In the genomic region with DNA sequence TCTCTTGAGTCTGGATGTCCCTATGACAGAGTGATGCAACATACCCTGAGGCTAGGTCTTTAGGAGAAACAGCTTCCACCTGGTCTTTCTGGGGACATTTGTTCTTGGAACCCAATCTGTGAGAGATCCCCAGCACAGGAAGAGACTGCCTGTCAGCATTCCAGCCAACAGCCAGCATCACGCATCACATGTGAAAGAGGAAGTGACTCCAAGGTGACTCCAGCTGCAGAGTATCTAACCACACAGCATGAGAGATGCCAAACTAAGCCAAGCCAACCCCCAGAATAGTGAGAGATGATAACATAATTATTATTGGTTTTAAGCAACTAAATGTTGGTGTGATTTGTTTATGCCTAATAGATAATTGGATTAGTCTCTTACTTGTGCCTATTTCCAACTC, we compare ENCODE assay signal across 3 cellular contexts.
A peak's percentile ranks its signal among the peaks of the same experiment; 100 is the strongest.
TF ChIP-seq lines count a peak whose summit lies in the region.

No MANE protein-coding gene starts in this region.

TF ChIP-seq in IMR-90, 13 proteins besides CTCF, POLR2A, EP300 and RAD21:
- peak; percentile 80 for TF ChIP-seq USF2 (IDR thresholded peaks at IDR 0.05; ENCODE audit: low read depth, low read length)
- no peak for TF ChIP-seq SMC3 (IDR thresholded peaks at IDR 0.05; ENCODE audit: low read depth, low read length)
- peak; percentile 32; the same call in 1 of the 2 replicates for TF ChIP-seq MAFK (IDR thresholded peaks at IDR 0.05; ENCODE audit: low read depth, low read length)
- peak; percentile 52; the same call in 1 of the 2 replicates for TF ChIP-seq CEBPB (IDR thresholded peaks at IDR 0.05; ENCODE audit: low read depth, low read length)
- TF ChIP-seq RCOR1 (IDR thresholded peaks at IDR 0.05; ENCODE audit: insufficient replicate concordance, low read length): no peak
- 0 out of 2 replicates have a peak, but pooled peaks have one; percentile 37 for TF ChIP-seq BHLHE40 (IDR thresholded peaks at IDR 0.05; ENCODE audit: low read depth, low read length)

TF ChIP-seq in endothelial cell of umbilical vein, 7 proteins besides CTCF, POLR2A, EP300 and RAD21:
- TF ChIP-seq FOS (IDR thresholded peaks at IDR 0.05; ENCODE audit: borderline replicate concordance, insufficient read depth, low read length) (peak; percentile 55), GATA2 (IDR thresholded peaks at IDR 0.05; ENCODE audit: insufficient read depth, insufficient read length, low read depth, low read length) (no peak), POLR2AphosphoS5 (IDR thresholded peaks at IDR 0.05; ENCODE audit: insufficient read depth, low read depth, low read length) (no peak), MYC (IDR thresholded peaks at IDR 0.05; ENCODE audit: low read depth, low read length) (no peak), JUN (IDR thresholded peaks at IDR 0.05; ENCODE audit: borderline replicate concordance, insufficient read depth, insufficient read length, low read depth) (peak; percentile 22), EZH2 (IDR thresholded peaks at IDR 0.05; ENCODE audit: borderline replicate concordance, low read depth, low read length, severe bottlenecking) (no peak)

TF ChIP-seq in GM23338, 12 proteins besides CTCF, POLR2A, EP300 and RAD21:
- TF ChIP-seq STAT1 (IDR thresholded peaks at IDR 0.05; ENCODE audit: unreplicated experiment) (no peak), EZH2phosphoT487 (IDR thresholded peaks at IDR 0.05; ENCODE audit: unreplicated experiment) (no peak), POLR2AphosphoS5 (IDR thresholded peaks at IDR 0.05; ENCODE audit: low read depth) (no peak), JUNB (IDR thresholded peaks at IDR 0.05; ENCODE audit: unreplicated experiment) (no peak), EZH2 (IDR thresholded peaks at IDR 0.05; ENCODE audit: low read depth, unreplicated experiment) (no peak), ZNF114 (CRISPR knock-in tag; IDR thresholded peaks at IDR 0.05) (no peak), ETS1 (IDR thresholded peaks at IDR 0.05) (no peak), CREB1 (CRISPR knock-in tag; IDR thresholded peaks at IDR 0.05; ENCODE audit: low read depth) (no peak), ZNF331 (CRISPR knock-in tag; IDR thresholded peaks at IDR 0.05; ENCODE audit: low read depth) (no peak), ZNF462 (CRISPR knock-in tag; IDR thresholded peaks at IDR 0.05) (no peak), NANOG (IDR thresholded peaks at IDR 0.05; ENCODE audit: borderline replicate concordance) (no peak)
- TF ChIP-seq, protein P1, sequence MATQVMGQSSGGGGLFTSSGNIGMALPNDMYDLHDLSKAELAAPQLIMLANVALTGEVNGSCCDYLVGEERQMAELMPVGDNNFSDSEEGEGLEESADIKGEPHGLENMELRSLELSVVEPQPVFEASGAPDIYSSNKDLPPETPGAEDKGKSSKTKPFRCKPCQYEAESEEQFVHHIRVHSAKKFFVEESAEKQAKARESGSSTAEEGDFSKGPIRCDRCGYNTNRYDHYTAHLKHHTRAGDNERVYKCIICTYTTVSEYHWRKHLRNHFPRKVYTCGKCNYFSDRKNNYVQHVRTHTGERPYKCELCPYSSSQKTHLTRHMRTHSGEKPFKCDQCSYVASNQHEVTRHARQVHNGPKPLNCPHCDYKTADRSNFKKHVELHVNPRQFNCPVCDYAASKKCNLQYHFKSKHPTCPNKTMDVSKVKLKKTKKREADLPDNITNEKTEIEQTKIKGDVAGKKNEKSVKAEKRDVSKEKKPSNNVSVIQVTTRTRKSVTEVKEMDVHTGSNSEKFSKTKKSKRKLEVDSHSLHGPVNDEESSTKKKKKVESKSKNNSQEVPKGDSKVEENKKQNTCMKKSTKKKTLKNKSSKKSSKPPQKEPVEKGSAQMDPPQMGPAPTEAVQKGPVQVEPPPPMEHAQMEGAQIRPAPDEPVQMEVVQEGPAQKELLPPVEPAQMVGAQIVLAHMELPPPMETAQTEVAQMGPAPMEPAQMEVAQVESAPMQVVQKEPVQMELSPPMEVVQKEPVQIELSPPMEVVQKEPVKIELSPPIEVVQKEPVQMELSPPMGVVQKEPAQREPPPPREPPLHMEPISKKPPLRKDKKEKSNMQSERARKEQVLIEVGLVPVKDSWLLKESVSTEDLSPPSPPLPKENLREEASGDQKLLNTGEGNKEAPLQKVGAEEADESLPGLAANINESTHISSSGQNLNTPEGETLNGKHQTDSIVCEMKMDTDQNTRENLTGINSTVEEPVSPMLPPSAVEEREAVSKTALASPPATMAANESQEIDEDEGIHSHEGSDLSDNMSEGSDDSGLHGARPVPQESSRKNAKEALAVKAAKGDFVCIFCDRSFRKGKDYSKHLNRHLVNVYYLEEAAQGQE (IDR thresholded peaks at IDR 0.05; ENCODE audit: unreplicated experiment): no peak
